17 cellular contexts compared by ENCODE assay signal in genomic region chr18:48762836-48763713, GRCh38.
"Had no signal": no experiment of that assay in that cellular context is flagged by ENCODE, and none has a peak within 500 bp of the region (broad histone marks: within the 10 kb centered on the region; RNA-seq: fewer than 3 reads in every experiment).

No MANE protein-coding gene starts in this region.

- H3K27me3 ChIP-seq: adrenal gland, body of pancreas, ovary, stomach had no signal

- H3K27ac Mint-ChIP-seq: activated CD4-positive, alpha-beta T cell treated with anti-CD3 and anti-CD28 coated beads, Interleukin-2, amount 10 ng/mL, durations not matched to agents 7 days and 5 days; activated naive CD4-positive, alpha-beta T cell treated with anti-CD3 and anti-CD28 coated beads, Interleukin-2, amount 10 ng/mL, durations not matched to agents 7 days and 5 days; immature natural killer cell; WTC11 had no signal

- ATAC-seq: activated T-helper 17 cell treated with anti-CD3 and anti-CD28 coated beads, Interleukin-2, amount 50 U/mL, for 72 hours; body of pancreas; T-helper 17 cell; WTC11 had no signal

- H3K4me3 ChIP-seq: adrenal gland, body of pancreas, ovary, skin epidermis, stomach had no signal

- H3K9me3 ChIP-seq: adrenal gland, body of pancreas, ovary, stomach had no signal

- H3K27ac ChIP-seq: adrenal gland, body of pancreas, ovary, skin epidermis, stomach had no signal

- DNase-seq: activated CD4-positive, alpha-beta T cell treated with anti-CD3 and anti-CD28 coated beads, Interleukin-2, amount 10 ng/mL, durations not matched to agents 7 days and 5 days; activated naive CD4-positive, alpha-beta T cell treated with anti-CD3 and anti-CD28 coated beads, Interleukin-2, amount 10 ng/mL, durations not matched to agents 7 days and 5 days; activated T-cell treated with anti-CD3 and anti-CD28 coated beads for 4 hours; adrenal gland; body of pancreas; dermis blood vessel endothelial cell; erythroblast; immature natural killer cell; left colon; mesendoderm; ovary; stimulated activated CD4-positive, alpha-beta T cell treated with anti-CD3 and anti-CD28 coated beads, Interleukin-4, amount 100 ng/mL, for 4 hours; stomach; T-helper 17 cell had no signal

- H3K36me3 Mint-ChIP-seq: activated naive CD4-positive, alpha-beta T cell treated with anti-CD3 and anti-CD28 coated beads, Interleukin-2, amount 10 ng/mL, durations not matched to agents 7 days and 5 days had no signal

- H3K9me3 Mint-ChIP-seq: activated CD4-positive, alpha-beta T cell treated with anti-CD3 and anti-CD28 coated beads, Interleukin-2, amount 10 ng/mL, durations not matched to agents 7 days and 5 days; activated naive CD4-positive, alpha-beta T cell treated with anti-CD3 and anti-CD28 coated beads, Interleukin-2, amount 10 ng/mL, durations not matched to agents 7 days and 5 days; activated T-helper 17 cell treated with anti-CD3 and anti-CD28 coated beads, Interleukin-2, amount 50 U/mL, for 72 hours; immature natural killer cell had no signal

- H3K36me3 ChIP-seq: ovary had no signal

- H3K4me1 ChIP-seq: body of pancreas had no signal
